In the genomic region with DNA sequence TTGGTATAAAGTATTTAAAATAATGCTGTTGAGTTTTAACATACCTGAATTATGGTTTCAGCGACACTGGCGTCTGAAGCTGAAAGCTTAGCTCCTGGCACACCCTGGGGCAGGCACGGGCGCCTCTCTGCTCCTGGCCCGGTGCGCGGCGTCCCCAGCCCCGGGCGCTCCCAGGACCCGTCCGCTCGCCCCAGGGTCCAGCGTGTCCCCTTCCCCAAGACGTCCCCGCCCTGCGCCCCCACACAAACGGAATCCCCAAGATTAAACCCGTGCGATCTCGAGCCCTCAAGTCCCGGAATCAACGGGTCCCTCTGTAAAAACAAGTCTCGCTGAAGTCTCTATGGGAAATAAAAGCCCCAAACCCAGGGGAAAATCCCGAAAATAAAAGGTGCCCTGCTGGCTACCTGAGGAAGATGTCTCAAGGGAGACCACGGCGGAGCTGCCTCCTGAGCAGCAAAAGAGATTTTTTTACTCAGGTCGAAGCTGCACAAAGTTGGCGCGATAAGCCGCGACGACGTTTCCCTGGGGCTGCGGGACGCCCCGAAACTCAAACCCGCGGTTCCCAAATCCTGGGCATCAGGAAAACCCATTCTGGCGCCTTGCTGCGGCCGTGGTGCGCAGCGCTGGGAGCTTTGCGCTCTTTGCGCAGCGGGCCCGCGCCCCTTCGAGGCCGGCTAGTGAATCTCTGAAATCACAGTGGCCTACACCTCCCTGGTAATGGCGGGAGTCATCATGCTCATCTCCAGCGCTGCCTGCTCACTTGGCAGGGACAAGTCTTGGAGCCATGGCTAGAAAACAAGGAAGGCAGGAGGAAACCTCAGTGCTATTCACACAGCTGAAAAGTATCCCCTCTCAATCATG, we compare ENCODE assay signal across 8 cellular contexts. TPM values are rescaled to one million over a fixed set of nuclear protein-coding genes. Genes with fewer than 3 reads are reported as not detected.
A peak's percentile ranks its signal among the peaks of the same experiment; 100 is the strongest.
DNase-seq lines count a peak whose midpoint lies in the region; ATAC-seq and TF ChIP-seq lines count a peak whose summit lies in the region.

No MANE protein-coding gene starts in this region.

- H3K27ac ChIP-seq in left ventricle myocardium inferior (replicated peaks), result no peak overlapping the region
- H3K27ac ChIP-seq in gastrocnemius medialis, result no peak overlapping the region

- intact Hi-C loops in left ventricle myocardium inferior (cut with micrococcal nuclease) (no loop called here), Right ventricle myocardium superior (cut with DNase I) (no loop called here), left ventricle myocardium superior (cut with micrococcal nuclease) (no loop called here), gastrocnemius medialis (cut with DNase I; ENCODE audit: low total_unique reads) (no loop called here)

- H3K4me3 ChIP-seq in left ventricle myocardium inferior (peak overlapping the region; percentile 55), gastrocnemius medialis (peak overlapping the region; percentile 39 to 57 (median 46))

- H3K4me1 ChIP-seq in left ventricle myocardium inferior (peaks cover 9% of the 10 kb centered on the region), gastrocnemius medialis (peaks cover 4 to 9% of the 10 kb centered on the region in 2 donors)

- ATAC-seq in Right ventricle myocardium superior (ENCODE audit: poor library complexity), result no peak
- ATAC-seq in SK-N-SH treated with all-trans-retinoic acid at 6 μM for 48 hours, result peak; percentile 58
- ATAC-seq in left ventricle myocardium superior, result no peak
- no peak for ATAC-seq in gastrocnemius medialis
- no peak for ATAC-seq in GM18858 (IDR thresholded peaks at IDR 0.05; ENCODE audit: unreplicated experiment)

- H3K27me3 ChIP-seq in left ventricle myocardium inferior (ENCODE audit: low read depth), result peaks cover 64% of the 10 kb centered on the region
- peaks cover 11 to 13% (median 11%) of the 10 kb centered on the region in 3 donors for H3K27me3 ChIP-seq in gastrocnemius medialis

- H3K36me3 ChIP-seq in left ventricle myocardium inferior, result no peaks in the 10 kb centered on the region
- H3K36me3 ChIP-seq in gastrocnemius medialis, result no peaks in the 10 kb centered on the region

- TF ChIP-seq CTCF in left ventricle myocardium inferior (IDR thresholded peaks at IDR 0.05; ENCODE audit: borderline replicate concordance) (no peak), gastrocnemius medialis (IDR thresholded peaks at IDR 0.05 in 4 of 5, conservative IDR thresholded peaks at IDR 0.05 in 1 of 5) (no peak)

- H3K9me3 ChIP-seq in left ventricle myocardium inferior (replicated peaks) (no peaks in the 10 kb centered on the region), gastrocnemius medialis (no peaks in the 10 kb centered on the region)

- in situ Hi-C loops in gastrocnemius medialis (cut with MboI; ENCODE audit: low sequenced_read_pairs in 4 of 4), result no loop called here

- no peak for TF ChIP-seq POLR2A in gastrocnemius medialis (IDR thresholded peaks at IDR 0.05)

- DNase-seq in left ventricle myocardium inferior (no peak), Right ventricle myocardium superior (no peak), left ventricle myocardium superior (peak; percentile 32), gastrocnemius medialis (no peak), SKM-1 (lab: John Stamatoyannopoulos, UW; ENCODE audit: unreplicated experiment) (no peak), OCI-M2 (lab: John Stamatoyannopoulos, UW; ENCODE audit: unreplicated experiment) (no peak)

TF ChIP-seq in SK-N-SH treated with all-trans-retinoic acid at 6 μM for 48 hours, 23 proteins besides CTCF, POLR2A, EP300 and RAD21:
- no peak for TF ChIP-seq TOX (CRISPR knock-in tag; IDR thresholded peaks at IDR 0.05; ENCODE audit: borderline replicate concordance)
- no peak for TF ChIP-seq ZFP30 (CRISPR knock-in tag; IDR thresholded peaks at IDR 0.05)
- TF ChIP-seq OSR1 (CRISPR knock-in tag; IDR thresholded peaks at IDR 0.05), result no peak
- no peak for TF ChIP-seq ZC3H10 (CRISPR knock-in tag; IDR thresholded peaks at IDR 0.05)
- TF ChIP-seq POU6F1 (CRISPR knock-in tag; IDR thresholded peaks at IDR 0.05; ENCODE audit: borderline replicate concordance, low read depth), result no peak
- TF ChIP-seq CSDC2 (CRISPR knock-in tag; IDR thresholded peaks at IDR 0.05), result no peak
- TF ChIP-seq TCF4 (CRISPR knock-in tag; IDR thresholded peaks at IDR 0.05; ENCODE audit: borderline replicate concordance), result no peak
- no peak for TF ChIP-seq ZNF8 (CRISPR knock-in tag; IDR thresholded peaks at IDR 0.05)
- no peak for TF ChIP-seq ARNTL (CRISPR knock-in tag; IDR thresholded peaks at IDR 0.05; ENCODE audit: borderline replicate concordance, low read depth)
- no peak for TF ChIP-seq PPARA (CRISPR knock-in tag; IDR thresholded peaks at IDR 0.05; ENCODE audit: borderline replicate concordance)
- TF ChIP-seq ZFP3 (CRISPR knock-in tag; IDR thresholded peaks at IDR 0.05), result no peak
- TF ChIP-seq ESRRG (CRISPR knock-in tag; IDR thresholded peaks at IDR 0.05), result no peak
- TF ChIP-seq CREB5 (CRISPR knock-in tag; IDR thresholded peaks at IDR 0.05; ENCODE audit: low read depth), result no peak
- TF ChIP-seq, protein P1, sequence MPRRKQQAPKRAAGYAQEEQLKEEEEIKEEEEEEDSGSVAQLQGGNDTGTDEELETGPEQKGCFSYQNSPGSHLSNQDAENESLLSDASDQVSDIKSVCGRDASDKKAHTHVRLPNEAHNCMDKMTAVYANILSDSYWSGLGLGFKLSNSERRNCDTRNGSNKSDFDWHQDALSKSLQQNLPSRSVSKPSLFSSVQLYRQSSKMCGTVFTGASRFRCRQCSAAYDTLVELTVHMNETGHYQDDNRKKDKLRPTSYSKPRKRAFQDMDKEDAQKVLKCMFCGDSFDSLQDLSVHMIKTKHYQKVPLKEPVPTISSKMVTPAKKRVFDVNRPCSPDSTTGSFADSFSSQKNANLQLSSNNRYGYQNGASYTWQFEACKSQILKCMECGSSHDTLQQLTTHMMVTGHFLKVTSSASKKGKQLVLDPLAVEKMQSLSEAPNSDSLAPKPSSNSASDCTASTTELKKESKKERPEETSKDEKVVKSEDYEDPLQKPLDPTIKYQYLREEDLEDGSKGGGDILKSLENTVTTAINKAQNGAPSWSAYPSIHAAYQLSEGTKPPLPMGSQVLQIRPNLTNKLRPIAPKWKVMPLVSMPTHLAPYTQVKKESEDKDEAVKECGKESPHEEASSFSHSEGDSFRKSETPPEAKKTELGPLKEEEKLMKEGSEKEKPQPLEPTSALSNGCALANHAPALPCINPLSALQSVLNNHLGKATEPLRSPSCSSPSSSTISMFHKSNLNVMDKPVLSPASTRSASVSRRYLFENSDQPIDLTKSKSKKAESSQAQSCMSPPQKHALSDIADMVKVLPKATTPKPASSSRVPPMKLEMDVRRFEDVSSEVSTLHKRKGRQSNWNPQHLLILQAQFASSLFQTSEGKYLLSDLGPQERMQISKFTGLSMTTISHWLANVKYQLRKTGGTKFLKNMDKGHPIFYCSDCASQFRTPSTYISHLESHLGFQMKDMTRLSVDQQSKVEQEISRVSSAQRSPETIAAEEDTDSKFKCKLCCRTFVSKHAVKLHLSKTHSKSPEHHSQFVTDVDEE (CRISPR knock-in tag; IDR thresholded peaks at IDR 0.05), result no peak
- no peak for TF ChIP-seq RARB (CRISPR knock-in tag; IDR thresholded peaks at IDR 0.05)

RNA-seq across cellular contexts. Expression of gene IFNA8, which starts 6.3 kb away (rescaled TPM):
- total RNA-seq in left ventricle myocardium inferior, result not detected
- total RNA-seq in Right ventricle myocardium superior, result not detected
- total RNA-seq in left ventricle myocardium superior, result not detected
- total RNA-seq in gastrocnemius medialis, result not detected

RNA-seq across cellular contexts. Expression of gene IFNA2, which starts 17.4 kb away (rescaled TPM):
- total RNA-seq in left ventricle myocardium inferior, result not detected
- not detected for total RNA-seq in Right ventricle myocardium superior
- total RNA-seq in left ventricle myocardium superior, result not detected
- not detected for total RNA-seq in gastrocnemius medialis

RNA-seq across cellular contexts. Expression of gene IFNA13, which starts 34.8 kb away (rescaled TPM):
- not detected for total RNA-seq in left ventricle myocardium inferior
- not detected for total RNA-seq in Right ventricle myocardium superior
- total RNA-seq in left ventricle myocardium superior, result not detected
- not detected for total RNA-seq in gastrocnemius medialis

RNA-seq across cellular contexts. Expression of gene IFNA1, which starts 37.6 kb away (rescaled TPM):
- total RNA-seq in left ventricle myocardium inferior (not detected), Right ventricle myocardium superior (not detected), left ventricle myocardium superior (not detected), gastrocnemius medialis (not detected)

RNA-seq across cellular contexts. Expression of gene IFNA6, which starts 51.9 kb away (rescaled TPM):
- total RNA-seq in left ventricle myocardium inferior (not detected), Right ventricle myocardium superior (not detected), left ventricle myocardium superior (not detected), gastrocnemius medialis (not detected)
